ENCODE assay signal across 8 cellular contexts in genomic region chr12:110590806-110591326, GRCh38. TPM values are rescaled to one million over a fixed set of nuclear protein-coding genes. Genes with fewer than 3 reads are reported as not detected.
DNase-seq lines count a peak whose midpoint lies in the region; ATAC-seq, FAIRE-seq and TF ChIP-seq lines count a peak whose summit lies in the region.

No MANE protein-coding gene starts in this region.

- H3K4me3 ChIP-seq in keratinocyte (ENCODE audit: control insufficient read depth in 2 of 3, extremely low read depth in 1 of 3, insufficient read depth in 2 of 3, low read depth in 1 of 3, low read length in 3 of 3) (no peak overlapping the region), thymus (ENCODE audit: low read length) (no peak overlapping the region)

- H3K4me1 Mint-ChIP-seq in activated T-helper 2 cell treated with anti-CD3 and anti-CD28 coated beads, Interferon-gamma antibody, Interleukin-2, Interleukin-4, amounts not matched to agents 10 μg/mL and 5 μg/mL and 100 μg/mL, durations not matched to agents 14 hours and 24 hours and 36 hours (ENCODE audit: low read depth): peaks cover 20% of the 10 kb centered on the region

- H3K27ac ChIP-seq in keratinocyte (ENCODE audit: control insufficient read depth, insufficient read depth, low read length) (no peak overlapping the region), thymus (ENCODE audit: low read depth) (peak overlapping the region; percentile 49)

- FAIRE-seq in keratinocyte (lab: Jason Lieb, UNC): no peak

- H2AFZ ChIP-seq in keratinocyte (ENCODE audit: control insufficient read depth, low read length): peak overlapping the region; percentile 44

- no peaks in the 10 kb centered on the region for H3K79me2 ChIP-seq in keratinocyte (ENCODE audit: control insufficient read depth, insufficient read depth, low read length)

- DNase-seq in Right ventricle myocardium inferior (ENCODE audit: missing footprints) (no peak), cardiac septum (ENCODE audit: low spot score) (no peak), keratinocyte (ENCODE audit: low read depth, low spot score) (no peak), NCI-H146 treated with DMSO at 0.1 percent for 48 hours (lab: John Stamatoyannopoulos, UW; ENCODE audit: unreplicated experiment) (no peak), EL (no peak)
- peak; percentile 27 for DNase-seq in activated T-helper 2 cell treated with anti-CD3 and anti-CD28 coated beads, Interferon-gamma antibody, Interleukin-2, Interleukin-4, amounts not matched to agents 10 μg/mL and 5 μg/mL and 100 μg/mL, durations not matched to agents 14 hours and 24 hours and 36 hours (ENCODE audit: low spot score)

- H3K9me3 Mint-ChIP-seq in activated T-helper 2 cell treated with anti-CD3 and anti-CD28 coated beads, Interferon-gamma antibody, Interleukin-2, Interleukin-4, amounts not matched to agents 10 μg/mL and 5 μg/mL and 100 μg/mL, durations not matched to agents 14 hours and 24 hours and 36 hours: no peaks in the 10 kb centered on the region

- dilution Hi-C loops in keratinocyte (cut with MboI; ENCODE audit: extremely low pct_ligation_motif_present, low sequenced_read_pairs): no loop called here

- no peak for TF ChIP-seq CTCF in keratinocyte (optimal IDR thresholded peaks at IDR 0.05 in 1 of 3, IDR thresholded peaks at IDR 0.05 in 1 of 3, conservative IDR thresholded peaks at IDR 0.05 in 1 of 3; ENCODE audit: extremely low read depth in 1 of 3, insufficient read depth in 2 of 3, low read length in 3 of 3)

- ATAC-seq in Right ventricle myocardium inferior (peak; percentile 55), HG03439 (IDR thresholded peaks at IDR 0.05; ENCODE audit: unreplicated experiment) (peak; percentile 81)

- 14% methylated on average over 3 of the region's 3 CpGs for WGBS in thymus

- no peaks in the 10 kb centered on the region for H3K36me3 ChIP-seq in keratinocyte (ENCODE audit: control insufficient read depth in 2 of 2, extremely low read depth in 1 of 2, insufficient read depth in 2 of 2, low read length in 2 of 2)
- no peaks in the 10 kb centered on the region for H3K36me3 ChIP-seq in thymus (ENCODE audit: control insufficient read depth, insufficient read depth)

- H3K27me3 Mint-ChIP-seq in activated T-helper 2 cell treated with anti-CD3 and anti-CD28 coated beads, Interferon-gamma antibody, Interleukin-2, Interleukin-4, amounts not matched to agents 10 μg/mL and 5 μg/mL and 100 μg/mL, durations not matched to agents 14 hours and 24 hours and 36 hours (ENCODE audit: low read depth): no peaks in the 10 kb centered on the region

- H4K20me1 ChIP-seq in keratinocyte (ENCODE audit: control insufficient read depth, extremely low read depth, insufficient read depth, low read length): no peaks in the 10 kb centered on the region

- peak overlapping the region; percentile 84 for H3K27ac Mint-ChIP-seq in activated T-helper 2 cell treated with anti-CD3 and anti-CD28 coated beads, Interferon-gamma antibody, Interleukin-2, Interleukin-4, amounts not matched to agents 10 μg/mL and 5 μg/mL and 100 μg/mL, durations not matched to agents 14 hours and 24 hours and 36 hours

- no peaks in the 10 kb centered on the region for H3K27me3 ChIP-seq in keratinocyte (ENCODE audit: control insufficient read depth, extremely low read depth, insufficient read depth, low read length)
- H3K27me3 ChIP-seq in thymus (ENCODE audit: control insufficient read depth, insufficient read depth): no peaks in the 10 kb centered on the region

- intact Hi-C loops in Right ventricle myocardium inferior (cut with DNase I) (no loop called here), cardiac septum (cut with DNase I) (no loop called here)
- intact Hi-C loops in activated T-helper 2 cell treated with anti-CD3 and anti-CD28 coated beads, Interferon-gamma antibody, Interleukin-2, Interleukin-4, amounts not matched to agents 10 μg/mL and 5 μg/mL and 100 μg/mL, durations not matched to agents 14 hours and 24 hours and 36 hours (cut with micrococcal nuclease): loop anchor here (1.0 kb wide), 1 partner anchor 13 kb away; no protein-coding TSS in a partner anchor

- H3K4me1 ChIP-seq in keratinocyte (ENCODE audit: control insufficient read depth, extremely low read depth, insufficient read depth, low read length): no peaks in the 10 kb centered on the region
- peaks cover 12% of the 10 kb centered on the region for H3K4me1 ChIP-seq in thymus (ENCODE audit: control insufficient read depth, insufficient read depth, low read length)

- peak overlapping the region; percentile 14 for H3K4me3 Mint-ChIP-seq in activated T-helper 2 cell treated with anti-CD3 and anti-CD28 coated beads, Interferon-gamma antibody, Interleukin-2, Interleukin-4, amounts not matched to agents 10 μg/mL and 5 μg/mL and 100 μg/mL, durations not matched to agents 14 hours and 24 hours and 36 hours (ENCODE audit: low read depth)

- no peaks in the 10 kb centered on the region for H3K9me1 ChIP-seq in keratinocyte (ENCODE audit: control insufficient read depth, extremely low read depth, insufficient read depth, low read length)

- H3K4me2 ChIP-seq in keratinocyte (ENCODE audit: control insufficient read depth, extremely low read depth, insufficient read depth, low read depth, low read length): no peak overlapping the region

- H3K36me3 Mint-ChIP-seq in activated T-helper 2 cell treated with anti-CD3 and anti-CD28 coated beads, Interferon-gamma antibody, Interleukin-2, Interleukin-4, amounts not matched to agents 10 μg/mL and 5 μg/mL and 100 μg/mL, durations not matched to agents 14 hours and 24 hours and 36 hours (ENCODE audit: low read depth): no peaks in the 10 kb centered on the region

- H3K9me3 ChIP-seq in keratinocyte (ENCODE audit: control insufficient read depth, low read depth, low read length) (no peaks in the 10 kb centered on the region), thymus (ENCODE audit: control insufficient read depth) (no peaks in the 10 kb centered on the region)

- H3K9ac ChIP-seq in keratinocyte (ENCODE audit: control insufficient read depth, extremely low read depth, insufficient read depth, low read length): no peak overlapping the region

RNA-seq across cellular contexts. Expression of gene PPTC7, which starts 7.7 kb away (rescaled TPM):
- 99.2 TPM for total RNA-seq in Right ventricle myocardium inferior
- 55.0 TPM for total RNA-seq in cardiac septum
- 41.7 and 42.4 TPM in 2 replicates for total RNA-seq in activated T-helper 2 cell treated with anti-CD3 and anti-CD28 coated beads, Interferon-gamma antibody, Interleukin-2, Interleukin-4, amounts not matched to agents 10 μg/mL and 5 μg/mL and 100 μg/mL, durations not matched to agents 14 hours and 24 hours and 36 hours
- 23.3 to 35.9 TPM (median 23.7 TPM) in 3 replicates for polyA plus RNA-seq in keratinocyte
- 5.6 TPM for polyA plus RNA-seq in keratinocyte (2011; ENCODE audit: low read depth)
- 14.6 and 27.5 TPM in 2 replicates for polyA plus RNA-seq in keratinocyte (2011; cell fraction: cytosol; rRNA removed)
- polyA plus RNA-seq in keratinocyte (2011; cell fraction: nucleus; rRNA removed): 21.6 and 28.6 TPM in 2 replicates
- polyA plus RNA-seq in keratinocyte (2012; ENCODE audit: low replicate concordance): 16.2 and 20.7 TPM in 2 replicates
- polyA minus RNA-seq in keratinocyte: 35.9 to 44.9 TPM (median 36.5 TPM) in 3 replicates
- 27.0 TPM for polyA minus RNA-seq in keratinocyte (2011; cell fraction: cytosol; rRNA and poly(A)+ RNA removed)
- 17.8 and 30.9 TPM in 2 replicates for polyA minus RNA-seq in keratinocyte (2011; cell fraction: nucleus; rRNA and poly(A)+ RNA removed)
- polyA plus RNA-seq in thymus: 19.2 TPM

RNA-seq across cellular contexts. Expression of gene TCTN1, which starts 23.1 kb away (rescaled TPM):
- total RNA-seq in Right ventricle myocardium inferior (26.9 TPM), cardiac septum (20.7 TPM)
- total RNA-seq in activated T-helper 2 cell treated with anti-CD3 and anti-CD28 coated beads, Interferon-gamma antibody, Interleukin-2, Interleukin-4, amounts not matched to agents 10 μg/mL and 5 μg/mL and 100 μg/mL, durations not matched to agents 14 hours and 24 hours and 36 hours: 5.1 and 6.6 TPM in 2 replicates
- polyA plus RNA-seq in keratinocyte (14.4 to 31.8 TPM (median 30.6 TPM) in 3 replicates), thymus (17.9 TPM)
- polyA plus RNA-seq in keratinocyte (2011; ENCODE audit: low read depth): 2.3 TPM
- 17.0 and 25.0 TPM in 2 replicates for polyA plus RNA-seq in keratinocyte (2011; cell fraction: cytosol; rRNA removed)
- polyA plus RNA-seq in keratinocyte (2011; cell fraction: nucleus; rRNA removed): 31.0 and 34.6 TPM in 2 replicates
- 13.4 and 19.4 TPM in 2 replicates for polyA plus RNA-seq in keratinocyte (2012; ENCODE audit: low replicate concordance)
- polyA minus RNA-seq in keratinocyte: 11.8 to 23.0 TPM (median 14.3 TPM) in 3 replicates
- 14.4 TPM for polyA minus RNA-seq in keratinocyte (2011; cell fraction: cytosol; rRNA and poly(A)+ RNA removed)
- polyA minus RNA-seq in keratinocyte (2011; cell fraction: nucleus; rRNA and poly(A)+ RNA removed): 16.4 and 23.4 TPM in 2 replicates
